Comparison of ENCODE assay signal across 17 cellular contexts in genomic region chr4:1842339-1842895, GRCh38. TPM values are rescaled to one million over a fixed set of nuclear protein-coding genes. Genes with fewer than 3 reads are reported as not detected.
DNase-seq lines count a peak whose midpoint lies in the region; ATAC-seq and TF ChIP-seq lines count a peak whose summit lies in the region.
"Had no signal": no experiment of that assay in that cellular context is flagged by ENCODE, and none has a peak within 500 bp of the region (broad histone marks: within the 10 kb centered on the region; RNA-seq: fewer than 3 reads in every experiment).

No MANE protein-coding gene starts in this region.

- no peaks in the 10 kb centered on the region for H3K27me3 ChIP-seq in upper lobe of right lung

- no peak overlapping the region for H3K27ac ChIP-seq in upper lobe of right lung

- TF ChIP-seq CTCF in upper lobe of right lung (IDR thresholded peaks at IDR 0.05) = no peak

- H3K9me3 Mint-ChIP-seq in stimulated activated naive CD8-positive, alpha-beta T cell treated with anti-CD3 and anti-CD28 coated beads, Interleukin-15, amount 100 ng/mL, for 72 hours = no peaks in the 10 kb centered on the region
- H3K9me3 Mint-ChIP-seq: activated B cell treated with CpG ODN at 0.5 μM for 24 hours; CD8-positive, alpha-beta T cell; memory B cell; naive thymus-derived CD8-positive, alpha-beta T cell had no signal

- peaks cover 27% of the 10 kb centered on the region for H3K4me1 Mint-ChIP-seq in stimulated activated naive CD8-positive, alpha-beta T cell treated with anti-CD3 and anti-CD28 coated beads, Interleukin-15, amount 100 ng/mL, for 72 hours
- H3K4me1 Mint-ChIP-seq: activated B cell treated with CpG ODN at 0.5 μM for 24 hours had no signal

- intact Hi-C loops in upper lobe of right lung (cut with DNase I) = no loop called here

- no peak overlapping the region for H3K4me3 Mint-ChIP-seq in stimulated activated naive CD8-positive, alpha-beta T cell treated with anti-CD3 and anti-CD28 coated beads, Interleukin-15, amount 100 ng/mL, for 72 hours
- H3K4me3 Mint-ChIP-seq: activated B cell treated with CpG ODN at 0.5 μM for 24 hours; CD8-positive, alpha-beta T cell; memory B cell; naive thymus-derived CD8-positive, alpha-beta T cell had no signal

- no peaks in the 10 kb centered on the region for H3K27me3 Mint-ChIP-seq in stimulated activated naive CD8-positive, alpha-beta T cell treated with anti-CD3 and anti-CD28 coated beads, Interleukin-15, amount 100 ng/mL, for 72 hours
- H3K27me3 Mint-ChIP-seq: activated B cell treated with CpG ODN at 0.5 μM for 24 hours; memory B cell; naive thymus-derived CD8-positive, alpha-beta T cell had no signal

- H3K27ac Mint-ChIP-seq in stimulated activated naive CD8-positive, alpha-beta T cell treated with anti-CD3 and anti-CD28 coated beads, Interleukin-15, amount 100 ng/mL, for 72 hours = no peak overlapping the region
- H3K27ac Mint-ChIP-seq: activated B cell treated with CpG ODN at 0.5 μM for 24 hours; CD8-positive, alpha-beta T cell; memory B cell had no signal

- peak; percentile 54 for ATAC-seq in stimulated activated naive CD8-positive, alpha-beta T cell treated with anti-CD3 and anti-CD28 coated beads, Interleukin-15, Interleukin-2, amounts not matched to agents 100 U/mL and 50 U/mL, for 24 hours
- no peak for ATAC-seq in stimulated activated naive CD8-positive, alpha-beta T cell treated with anti-CD3 and anti-CD28 coated beads, Interleukin-15, amount 100 ng/mL, for 72 hours
- ATAC-seq in left lobe of liver = peak; percentile 20
- ATAC-seq in upper lobe of right lung = peak; percentile 15
- ATAC-seq: CD8-positive, alpha-beta T cell; naive thymus-derived CD8-positive, alpha-beta T cell had no signal

- no peak overlapping the region for H3K4me3 ChIP-seq in upper lobe of right lung

- peaks cover 88% of the 10 kb centered on the region for H3K36me3 ChIP-seq in upper lobe of right lung

- no peaks in the 10 kb centered on the region for H3K9me3 ChIP-seq in upper lobe of right lung

- no peak for DNase-seq in stimulated activated naive CD8-positive, alpha-beta T cell treated with anti-CD3 and anti-CD28 coated beads, Interleukin-15, Interleukin-2, amounts not matched to agents 100 U/mL and 50 U/mL, for 24 hours
- DNase-seq in stimulated activated naive CD8-positive, alpha-beta T cell treated with anti-CD3 and anti-CD28 coated beads, Interleukin-15, amount 100 ng/mL, for 72 hours = no peak
- DNase-seq in cerebellar cortex (ENCODE audit: low spot score) (peak; percentile 49), left lobe of liver (ENCODE audit: low spot score) (no peak), upper lobe of right lung (no peak), cortex of kidney (lab: John Stamatoyannopoulos, UW) (no peak)
- no peak for DNase-seq in activated CD8-positive, alpha-beta memory T cell treated with anti-CD3 and anti-CD28 coated beads, Interleukin-2, amount 50 U/mL, for 48 hours
- no peak for DNase-seq in activated T-cell treated with anti-CD3 and anti-CD28 coated beads, Interleukin-2, amount 50 U/mL, for 1 hour
- DNase-seq: activated B cell treated with CpG ODN at 0.5 μM for 24 hours; aorta; CD8-positive, alpha-beta T cell; erythroblast; naive thymus-derived CD8-positive, alpha-beta T cell; NCI-H1694; NCI-H446; T-helper 1 cell had no signal

- H3K4me1 ChIP-seq in upper lobe of right lung = no peaks in the 10 kb centered on the region

RNA-seq across cellular contexts. Expression of gene LETM1, which starts 13.5 kb away (rescaled TPM):
- total RNA-seq in left lobe of liver (28.1 TPM), upper lobe of right lung (39.5 TPM)

RNA-seq across cellular contexts. Expression of gene NSD2, which starts 28.8 kb away (rescaled TPM):
- total RNA-seq in left lobe of liver (13.5 TPM), upper lobe of right lung (45.2 TPM)

RNA-seq across cellular contexts. Expression of gene FGFR3, which starts 49.3 kb away (rescaled TPM):
- total RNA-seq in left lobe of liver = 48.5 TPM
- 32.1 TPM for total RNA-seq in upper lobe of right lung
- total RNA-seq: CD8-positive, alpha-beta T cell; naive thymus-derived CD8-positive, alpha-beta T cell had no signal
